Comparison of ENCODE assay signal across 9 cellular contexts in the genomic region with DNA sequence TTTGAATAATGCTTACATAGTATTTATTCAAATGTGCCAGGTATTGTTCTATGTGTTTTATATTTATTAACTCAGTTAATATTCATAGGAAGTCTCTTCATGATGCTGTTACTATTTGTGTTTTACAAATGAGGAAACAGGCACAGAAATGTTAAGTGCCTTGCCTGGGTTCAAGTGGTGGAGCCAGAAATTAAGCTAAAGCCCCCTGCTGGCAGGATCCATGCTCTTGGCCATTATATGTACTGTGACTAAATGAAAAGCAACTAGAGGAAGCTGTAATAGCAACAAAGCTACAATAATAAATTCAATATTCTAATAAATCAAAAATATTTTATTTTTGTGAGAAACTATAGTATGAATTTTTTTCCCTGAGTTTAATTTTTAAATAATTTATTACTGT. TPM values are rescaled to one million over a fixed set of nuclear protein-coding genes. Genes with fewer than 3 reads are reported as not detected.
DNase-seq lines count a peak whose midpoint lies in the region; ATAC-seq, FAIRE-seq and TF ChIP-seq lines count a peak whose summit lies in the region.
"Had no signal": no experiment of that assay in that cellular context is flagged by ENCODE, and none has a peak within 500 bp of the region (broad histone marks: within the 10 kb centered on the region; RNA-seq: fewer than 3 reads in every experiment).

No MANE protein-coding gene starts in this region.

- no peak for FAIRE-seq in H54 (lab: Jason Lieb, UNC)

- TF ChIP-seq CTCF in AG09309 (IDR thresholded peaks at IDR 0.05; ENCODE audit: control insufficient read depth, insufficient read depth, low read depth, low read length, missing control alignments), result peak; percentile 32
- peak; percentile 19 for TF ChIP-seq CTCF in GM12865 (IDR thresholded peaks at IDR 0.05; ENCODE audit: insufficient read depth, low read depth, low read length, missing control alignments)
- peak; percentile 41 for TF ChIP-seq CTCF in fibroblast of pulmonary artery (IDR thresholded peaks at IDR 0.05; ENCODE audit: low read length, missing control alignments)
- no peak for TF ChIP-seq CTCF in lower leg skin (IDR thresholded peaks at IDR 0.05)

- TF ChIP-seq POLR2A in H54 (IDR thresholded peaks at IDR 0.05; ENCODE audit: low read depth, low read length), result no peak
- TF ChIP-seq POLR2A in lower leg skin (IDR thresholded peaks at IDR 0.05), result no peak

- DNase-seq in AG09309 (ENCODE audit: low read depth) (no peak), GM12865 (ENCODE audit: low read depth) (peak; percentile 31), OCI-M1 (lab: John Stamatoyannopoulos, UW) (peak; percentile 74), fibroblast of pulmonary artery (ENCODE audit: low read depth) (peak; percentile 7), H54 (ENCODE audit: insufficient read length, low spot score) (no peak), lower leg skin (ENCODE audit: low spot score in 2 of 2) (no peak)
- DNase-seq: tibial artery had no signal

- no peak for ATAC-seq in GM19395 (IDR thresholded peaks at IDR 0.05; ENCODE audit: unreplicated experiment)
- ATAC-seq in GM21786 (IDR thresholded peaks at IDR 0.05; ENCODE audit: unreplicated experiment), result no peak

- no peak overlapping the region for H3K4me3 ChIP-seq in AG09309 (ENCODE audit: control insufficient read depth, low read depth, low read length)
- H3K4me3 ChIP-seq in GM12865 (ENCODE audit: low read depth, low read length), result no peak overlapping the region
- H3K4me3 ChIP-seq in fibroblast of pulmonary artery (replicated peaks; ENCODE audit: low read depth, low read length), result no peak overlapping the region
- H3K4me3 ChIP-seq in lower leg skin (ENCODE audit: low read depth, poor library complexity, severe bottlenecking), result no peak overlapping the region
- H3K4me3 ChIP-seq: tibial artery had no signal

- intact Hi-C loops in lower leg skin (cut with DNase I; ENCODE audit: low total_unique reads), result no loop called here

RNA-seq across cellular contexts. Expression of gene IARS2, which starts 30.0 kb away (rescaled TPM):
- 10 to 100 TPM; 62.3 to 87.6 (median 79.2) TPM for total RNA-seq in lower leg skin

RNA-seq across cellular contexts. Expression of gene BPNT1, which starts 34.3 kb away (rescaled TPM):
- total RNA-seq in lower leg skin, result 10 to 100 TPM; 14.4 to 26.0 (median 19.3) TPM

Comparison
In these comparisons a context has a peak if more than half of its experiments do, and no peak if none do; other contexts are left out.
1. DNase-seq: peak in GM12865 (single experiment), OCI-M1 (single experiment) and fibroblast of pulmonary artery (single experiment); none in AG09309 (single experiment), H54 (single experiment) and lower leg skin (0 of 2).
2. CTCF ChIP-seq: peak in AG09309 (single experiment), GM12865 (single experiment) and fibroblast of pulmonary artery (single experiment); none in lower leg skin (0 of 3).